8 cellular contexts compared by ENCODE assay signal in genomic region chr2:219155054-219155644, GRCh38. TPM values are rescaled to one million over a fixed set of nuclear protein-coding genes. Genes with fewer than 3 reads are reported as not detected.
A peak's percentile ranks its signal among the peaks of the same experiment; 100 is the strongest.
DNase-seq lines count a peak whose midpoint lies in the region; ATAC-seq and TF ChIP-seq lines count a peak whose summit lies in the region.

No MANE protein-coding gene starts in this region.

- H3K9ac ChIP-seq in neural progenitor cell = no peak overlapping the region

- H3K4me1 ChIP-seq in neural progenitor cell = peaks cover 8% of the 10 kb centered on the region

- intact Hi-C loops in CD14-positive monocyte (cut with micrococcal nuclease) = loop anchor here in 1 of 2 donors (2.0 to 10.0 kb wide), 2 partner anchors 126 to 160 kb away; partner anchors contain the start of gene CRYBA2

- peaks cover 22% of the 10 kb centered on the region for H3F3A ChIP-seq in neural progenitor cell (ENCODE audit: low read depth)

- peaks cover 27% of the 10 kb centered on the region for H4K20me1 ChIP-seq in neural progenitor cell (ENCODE audit: low read depth)

- peaks cover 36 to 55% of the 10 kb centered on the region in 2 donors for H3K36me3 Mint-ChIP-seq in CD14-positive monocyte
- H3K36me3 Mint-ChIP-seq in neural progenitor cell = peaks cover 3% of the 10 kb centered on the region

- H3K27ac ChIP-seq in WERI-Rb-1 = no peak overlapping the region
- H3K27ac ChIP-seq in neural progenitor cell = no peak overlapping the region

- H3K27me3 Mint-ChIP-seq in CD14-positive monocyte (ENCODE audit: low read depth in 3 of 3) (peaks cover 0 to 3% (median 2%) of the 10 kb centered on the region in 3 donors), neural progenitor cell (ENCODE audit: insufficient read depth, low read depth) (no peaks in the 10 kb centered on the region)

- ATAC-seq in HG03139 (IDR thresholded peaks at IDR 0.05; ENCODE audit: unreplicated experiment) = no peak
- ATAC-seq in GM19463 (IDR thresholded peaks at IDR 0.05; ENCODE audit: unreplicated experiment) = no peak

- no peak overlapping the region for H3K4me3 ChIP-seq in WERI-Rb-1 (ENCODE audit: low read depth, low read length)
- H3K4me3 ChIP-seq in fibroblast of the aortic adventitia (ENCODE audit: low read depth, low read length) = no peak overlapping the region
- H3K4me3 ChIP-seq in neural progenitor cell = no peak overlapping the region

- no peak overlapping the region for H3K4me3 Mint-ChIP-seq in CD14-positive monocyte
- H3K4me3 Mint-ChIP-seq in neural progenitor cell = no peak overlapping the region

- H3K4me2 ChIP-seq in neural progenitor cell = no peak overlapping the region

- peaks cover 28% of the 10 kb centered on the region for H3K36me3 ChIP-seq in WERI-Rb-1
- peaks cover 5% of the 10 kb centered on the region for H3K36me3 ChIP-seq in neural progenitor cell

- H3K9me3 ChIP-seq in WERI-Rb-1 (ENCODE audit: severe bottlenecking) = no peaks in the 10 kb centered on the region
- H3K9me3 ChIP-seq in neural progenitor cell (ENCODE audit: low read depth) = no peaks in the 10 kb centered on the region

- H3K4me1 Mint-ChIP-seq in CD14-positive monocyte (peaks cover 7% of the 10 kb centered on the region), neural progenitor cell (peaks cover 6% of the 10 kb centered on the region)

- H3K27me3 ChIP-seq in WERI-Rb-1 (ENCODE audit: insufficient read depth, low read depth, severe bottlenecking) (no peaks in the 10 kb centered on the region), neural progenitor cell (no peaks in the 10 kb centered on the region)

- TF ChIP-seq CTCF in CD14-positive monocyte (IDR thresholded peaks at IDR 0.05) = peak; percentile 70
- peak; percentile 21; the same call in 1 of the 2 replicates for TF ChIP-seq CTCF in WERI-Rb-1 (IDR thresholded peaks at IDR 0.05; ENCODE audit: low read depth, low read length)
- TF ChIP-seq CTCF in fibroblast of the aortic adventitia (IDR thresholded peaks at IDR 0.05; ENCODE audit: insufficient read depth, low read length) = peak; percentile 36
- TF ChIP-seq CTCF in neural progenitor cell (IDR thresholded peaks at IDR 0.05) = peak; percentile 77

- no peak overlapping the region for H2AFZ ChIP-seq in neural progenitor cell (replicated peaks)

- no peaks in the 10 kb centered on the region for H3K79me2 ChIP-seq in neural progenitor cell (ENCODE audit: low read depth)

- H3K27ac Mint-ChIP-seq in CD14-positive monocyte (no peak overlapping the region), neural progenitor cell (no peak overlapping the region)

- H3K9me3 Mint-ChIP-seq in CD14-positive monocyte (no peaks in the 10 kb centered on the region), neural progenitor cell (no peaks in the 10 kb centered on the region)

- no peak for DNase-seq in CD14-positive monocyte (ENCODE audit: low spot score)
- DNase-seq in GM19238 (ENCODE audit: insufficient read length, low spot score) = peak; percentile 43
- DNase-seq in NCI-H2196 (lab: John Stamatoyannopoulos, UW; ENCODE audit: unreplicated experiment) = peak; percentile 86
- DNase-seq in WERI-Rb-1 = peak; percentile 42
- DNase-seq in fibroblast of the aortic adventitia (ENCODE audit: low read depth) = peak; percentile 87
- peak; percentile 91 for DNase-seq in neural progenitor cell (ENCODE audit: low spot score)

RNA-seq across cellular contexts. Expression of gene NHEJ1, which starts 5.5 kb away (rescaled TPM):
- 10 to 100 TPM; 20.3 to 20.9 TPM for polyA plus RNA-seq in CD14-positive monocyte
- 18.3 and 23.8 TPM in 2 replicates for total RNA-seq in fibroblast of the aortic adventitia (ENCODE audit: low replicate concordance)
- total RNA-seq in neural progenitor cell (ENCODE audit: low replicate concordance) = 23.9 and 25.5 TPM in 2 replicates

RNA-seq across cellular contexts. Expression of gene SLC23A3, which starts 14.7 kb away (rescaled TPM):
- not detected for polyA plus RNA-seq in CD14-positive monocyte
- total RNA-seq in fibroblast of the aortic adventitia (ENCODE audit: low replicate concordance) (1.6 and 3.1 TPM in 2 replicates), neural progenitor cell (ENCODE audit: low replicate concordance) (0.06 and 1.4 TPM in 2 replicates)

RNA-seq across cellular contexts. Expression of gene CNPPD1, which starts 21.6 kb away (rescaled TPM):
- polyA plus RNA-seq in CD14-positive monocyte = 10 to 100 TPM; 68.8 to 71.3 TPM
- total RNA-seq in fibroblast of the aortic adventitia (ENCODE audit: low replicate concordance) (25.7 and 41.9 TPM in 2 replicates), neural progenitor cell (ENCODE audit: low replicate concordance) (15.8 and 21.8 TPM in 2 replicates)

RNA-seq across cellular contexts. Expression of gene RETREG2, which starts 22.9 kb away (rescaled TPM):
- 10 to 100 TPM; 37.7 to 39.4 TPM for polyA plus RNA-seq in CD14-positive monocyte
- 68.1 and 76.0 TPM in 2 replicates for total RNA-seq in fibroblast of the aortic adventitia (ENCODE audit: low replicate concordance)
- 32.9 and 53.5 TPM in 2 replicates for total RNA-seq in neural progenitor cell (ENCODE audit: low replicate concordance)

RNA-seq across cellular contexts. Expression of gene ZFAND2B, which starts 51.4 kb away (rescaled TPM):
- polyA plus RNA-seq in CD14-positive monocyte = 10 to 100 TPM; 45.7 to 53.2 TPM
- 27.2 and 39.2 TPM in 2 replicates for total RNA-seq in fibroblast of the aortic adventitia (ENCODE audit: low replicate concordance)
- 13.6 and 23.8 TPM in 2 replicates for total RNA-seq in neural progenitor cell (ENCODE audit: low replicate concordance)

Comparison
In these comparisons a context has a peak if more than half of its experiments do, and no peak if none do; other contexts are left out.
1. CTCF ChIP-seq: peak in every context shown above with its lines; median percentile 77 in neural progenitor cell; 70 in CD14-positive monocyte; 36 in fibroblast of the aortic adventitia; 21 in WERI-Rb-1.